20 cellular contexts compared by ENCODE assay signal in genomic region chr13:35293579-35293978, GRCh38.
DNase-seq lines count a peak whose midpoint lies in the region; ATAC-seq, FAIRE-seq and TF ChIP-seq lines count a peak whose summit lies in the region.
"Had no signal": no experiment of that assay in that cellular context is flagged by ENCODE, and none has a peak within 500 bp of the region (broad histone marks: within the 10 kb centered on the region; RNA-seq: fewer than 3 reads in every experiment).

No MANE protein-coding gene starts in this region.

- H3K27ac ChIP-seq in SK-N-SH (ENCODE audit: low read depth in 2 of 2, low read length in 1 of 2) (peak overlapping the region in 1 of 2 experiments; percentile 58; a peak in 1 of 4 replicates), pancreas (no peak overlapping the region)
- H3K27ac ChIP-seq: A549 had no signal

- no peaks in the 10 kb centered on the region for H3K9me3 ChIP-seq in SK-N-SH
- no peaks in the 10 kb centered on the region for H3K9me3 ChIP-seq in pancreas
- H3K9me3 ChIP-seq: A549 had no signal

- H2AFZ ChIP-seq in SK-N-SH (ENCODE audit: low read depth): no peak overlapping the region

- TF ChIP-seq EP300 in SK-N-SH (IDR thresholded peaks at IDR 0.05; ENCODE audit: borderline replicate concordance in 1 of 2, low read depth in 1 of 2, low read length in 1 of 2): no peak

- POLR2A ChIA-PET in SK-N-SH (lab: Yijun Ruan, JAX): no interaction called here

- H3K27me3 ChIP-seq in SK-N-SH (ENCODE audit: insufficient read depth) (no peaks in the 10 kb centered on the region), pancreas (no peaks in the 10 kb centered on the region)

- H3K4me3 ChIP-seq in SK-N-SH (ENCODE audit: low read depth in 2 of 2, low read length in 1 of 2): no peak overlapping the region
- H3K4me3 ChIP-seq in pancreas: no peak overlapping the region
- H3K4me3 ChIP-seq: A549 had no signal

- no peaks in the 10 kb centered on the region for H3K79me2 ChIP-seq in SK-N-SH (ENCODE audit: insufficient read depth)

- no peaks in the 10 kb centered on the region for H3F3A ChIP-seq in SK-N-SH (replicated peaks; ENCODE audit: insufficient read depth)

- FAIRE-seq in pancreas (lab: Jason Lieb, UNC): peak; percentile 34
- FAIRE-seq: A549, GM12892, H54 had no signal

- no peak for ATAC-seq in pancreas
- ATAC-seq: A549 had no signal

- H3K9me2 ChIP-seq in SK-N-SH: no peaks in the 10 kb centered on the region

- no peaks in the 10 kb centered on the region for H4K20me1 ChIP-seq in SK-N-SH (ENCODE audit: insufficient read depth)

- CTCF ChIA-PET in SK-N-SH (lab: Yijun Ruan, JAX): no interaction called here

- intact Hi-C loops in pancreas (cut with DNase I) (no loop called here), head of caudate nucleus (cut with DNase I) (no loop called here)

- peak; percentile 9 for DNase-seq in EH (ENCODE audit: low read depth)
- no peak for DNase-seq in SK-N-SH
- DNase-seq in pancreas: no peak
- DNase-seq in kidney glomerular epithelial cell (lab: John Stamatoyannopoulos, UW): no peak
- no peak for DNase-seq in NCI-H2227 (lab: John Stamatoyannopoulos, UW; ENCODE audit: unreplicated experiment)
- DNase-seq in NCI-H1694 treated with DMSO at 0.1 percent for 48 hours (lab: John Stamatoyannopoulos, UW): no peak
- DNase-seq in head of caudate nucleus: no peak
- DNase-seq: 8988T; ACHN; C1 segment of cervical spinal cord; Calu3; CD4-positive, alpha-beta memory T cell; COR-L47; DMS53; DMS79 treated with DMSO at 0.1 percent for 48 hours; GOT3; HCEC 1CT had no signal

- no peak for TF ChIP-seq RAD21 in SK-N-SH (IDR thresholded peaks at IDR 0.05; ENCODE audit: low read length)

- H3K36me3 ChIP-seq in SK-N-SH (replicated peaks in 1 of 2; ENCODE audit: control insufficient read depth in 1 of 2, insufficient read depth in 2 of 2, low read length in 1 of 2) (no peaks in the 10 kb centered on the region), pancreas (no peaks in the 10 kb centered on the region)

- H3K9ac ChIP-seq in SK-N-SH: no peak overlapping the region

- no peak overlapping the region for H3K4me2 ChIP-seq in SK-N-SH
- H3K4me2 ChIP-seq: A549 had no signal

- H3K4me1 ChIP-seq in SK-N-SH (ENCODE audit: control insufficient read depth in 1 of 2, insufficient read depth in 2 of 2, low read depth in 1 of 2, low read length in 1 of 2): no peaks in the 10 kb centered on the region; a peak in 1 of 4 replicates
- H3K4me1 ChIP-seq in pancreas: no peaks in the 10 kb centered on the region
- H3K4me1 ChIP-seq: A549 had no signal

- no peak for TF ChIP-seq CTCF in SK-N-SH (IDR thresholded peaks at IDR 0.05)
- no peak for TF ChIP-seq CTCF in pancreas (IDR thresholded peaks at IDR 0.05)

TF ChIP-seq in SK-N-SH, 30 proteins besides CTCF, POLR2A, EP300 and RAD21:
- TF ChIP-seq, protein P1, sequence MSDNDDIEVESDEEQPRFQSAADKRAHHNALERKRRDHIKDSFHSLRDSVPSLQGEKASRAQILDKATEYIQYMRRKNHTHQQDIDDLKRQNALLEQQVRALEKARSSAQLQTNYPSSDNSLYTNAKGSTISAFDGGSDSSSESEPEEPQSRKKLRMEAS (IDR thresholded peaks at IDR 0.05; ENCODE audit: low read depth): no peak
- TF ChIP-seq GABPA (IDR thresholded peaks at IDR 0.05; ENCODE audit: low read depth) (no peak), ZBTB33 (IDR thresholded peaks at IDR 0.05; ENCODE audit: borderline replicate concordance, low read depth) (no peak), TCF12 (IDR thresholded peaks at IDR 0.05) (peak; percentile 88), EZH2phosphoT487 (IDR thresholded peaks at IDR 0.05; ENCODE audit: borderline replicate concordance, low read depth) (no peak), GATA2 (CRISPR knock-in tag; IDR thresholded peaks at IDR 0.05) (no peak), POLR2AphosphoS5 (IDR thresholded peaks at IDR 0.05; ENCODE audit: low read depth, low read length) (no peak), SMC3 (IDR thresholded peaks at IDR 0.05; ENCODE audit: low read depth, low read length) (no peak), NRF1 (IDR thresholded peaks at IDR 0.05; ENCODE audit: low read depth, low read length) (no peak), RFX5 (IDR thresholded peaks at IDR 0.05; ENCODE audit: low read length) (no peak), CHD2 (IDR thresholded peaks at IDR 0.05; ENCODE audit: low read length, partially characterized antibody) (no peak), FOXM1 (IDR thresholded peaks at IDR 0.05; ENCODE audit: low read depth) (0 out of 2 replicates have a peak, but pooled peaks have one; percentile 17), JUND (IDR thresholded peaks at IDR 0.05) (0 out of 2 replicates have a peak, but pooled peaks have one; percentile 5), NFIC (IDR thresholded peaks at IDR 0.05; ENCODE audit: borderline replicate concordance) (no peak), FOXJ3 (CRISPR knock-in tag; IDR thresholded peaks at IDR 0.05) (no peak), USF1 (IDR thresholded peaks at IDR 0.05; ENCODE audit: borderline replicate concordance, low read depth) (no peak), REST (IDR thresholded peaks at IDR 0.05; ENCODE audit: low read depth, low read length) (no peak), FOSL2 (IDR thresholded peaks at IDR 0.05; ENCODE audit: borderline replicate concordance, low read depth) (no peak), ELF1 (IDR thresholded peaks at IDR 0.05) (no peak)
- TF ChIP-seq, protein P2, sequence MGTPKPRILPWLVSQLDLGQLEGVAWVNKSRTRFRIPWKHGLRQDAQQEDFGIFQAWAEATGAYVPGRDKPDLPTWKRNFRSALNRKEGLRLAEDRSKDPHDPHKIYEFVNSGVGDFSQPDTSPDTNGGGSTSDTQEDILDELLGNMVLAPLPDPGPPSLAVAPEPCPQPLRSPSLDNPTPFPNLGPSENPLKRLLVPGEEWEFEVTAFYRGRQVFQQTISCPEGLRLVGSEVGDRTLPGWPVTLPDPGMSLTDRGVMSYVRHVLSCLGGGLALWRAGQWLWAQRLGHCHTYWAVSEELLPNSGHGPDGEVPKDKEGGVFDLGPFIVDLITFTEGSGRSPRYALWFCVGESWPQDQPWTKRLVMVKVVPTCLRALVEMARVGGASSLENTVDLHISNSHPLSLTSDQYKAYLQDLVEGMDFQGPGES (IDR thresholded peaks at IDR 0.05; ENCODE audit: low read depth, low read length): no peak
- TF ChIP-seq, protein P3, sequence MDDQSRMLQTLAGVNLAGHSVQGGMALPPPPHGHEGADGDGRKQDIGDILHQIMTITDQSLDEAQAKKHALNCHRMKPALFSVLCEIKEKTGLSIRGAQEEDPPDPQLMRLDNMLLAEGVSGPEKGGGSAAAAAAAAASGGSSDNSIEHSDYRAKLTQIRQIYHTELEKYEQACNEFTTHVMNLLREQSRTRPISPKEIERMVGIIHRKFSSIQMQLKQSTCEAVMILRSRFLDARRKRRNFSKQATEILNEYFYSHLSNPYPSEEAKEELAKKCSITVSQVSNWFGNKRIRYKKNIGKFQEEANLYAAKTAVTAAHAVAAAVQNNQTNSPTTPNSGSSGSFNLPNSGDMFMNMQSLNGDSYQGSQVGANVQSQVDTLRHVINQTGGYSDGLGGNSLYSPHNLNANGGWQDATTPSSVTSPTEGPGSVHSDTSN (IDR thresholded peaks at IDR 0.05): 0 out of 2 replicates have a peak, but pooled peaks have one; percentile 12
